Comparison of ENCODE assay signal across 19 cellular contexts in the genomic region with DNA sequence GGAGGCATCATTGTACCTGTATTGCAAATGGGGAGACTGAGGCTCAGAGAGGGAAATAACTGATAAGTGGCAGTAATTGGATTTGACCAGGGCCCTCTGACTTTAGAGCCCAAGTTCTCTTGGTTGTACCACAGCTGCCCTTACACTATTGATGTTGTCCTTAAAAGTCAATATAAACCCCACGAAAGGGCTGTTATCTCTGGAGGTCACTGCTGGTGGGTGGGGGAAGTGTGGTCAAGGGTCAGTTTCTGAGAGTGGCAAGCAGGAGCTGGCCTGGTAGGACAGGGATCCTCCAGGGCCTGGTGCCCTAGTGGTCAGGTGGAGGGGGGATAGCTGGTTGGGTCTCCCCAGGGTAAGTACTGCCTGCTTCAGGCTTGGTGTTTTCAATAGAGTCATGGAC. TPM values are rescaled to one million over a fixed set of nuclear protein-coding genes. Genes with fewer than 3 reads are reported as not detected.
"Had no signal": no experiment of that assay in that cellular context is flagged by ENCODE, and none has a peak within 500 bp of the region (broad histone marks: within the 10 kb centered on the region; RNA-seq: fewer than 3 reads in every experiment).

No MANE protein-coding gene starts in this region.

- H2AFZ ChIP-seq: hepatocyte had no signal

- H3K4me1 Mint-ChIP-seq: naive thymus-derived CD4-positive, alpha-beta T cell had no signal

- H3K9me3 Mint-ChIP-seq: endodermal cell; naive thymus-derived CD4-positive, alpha-beta T cell; neural crest cell had no signal

- DNase-seq: effector CD4-positive, alpha-beta T cell; endodermal cell; erythroblast; foreskin keratinocyte; kidney; left cardiac atrium; mammary epithelial cell; naive thymus-derived CD4-positive, alpha-beta T cell; nucleus accumbens; psoas muscle; retina; stimulated activated CD4-positive, alpha-beta T cell treated with anti-CD3 and anti-CD28 coated beads, Interleukin-2, amount 100 ng/mL, for 24 hours; stimulated activated naive CD4-positive, alpha-beta T cell; trophoblast cell had no signal

- H3K4me2 ChIP-seq: hepatocyte had no signal

- H3K4me3 ChIP-seq: coronary artery, hepatocyte, psoas muscle had no signal

- H3K27ac Mint-ChIP-seq: endodermal cell; naive thymus-derived CD4-positive, alpha-beta T cell had no signal

- H3K36me3 Mint-ChIP-seq: naive thymus-derived CD4-positive, alpha-beta T cell had no signal

- H3K27ac ChIP-seq: coronary artery, foreskin keratinocyte, hepatocyte, psoas muscle had no signal

- H3K4me1 ChIP-seq: foreskin keratinocyte had no signal

- H3K4me3 Mint-ChIP-seq: endodermal cell; naive thymus-derived CD4-positive, alpha-beta T cell; neural crest cell had no signal

- H3K27me3 Mint-ChIP-seq: naive thymus-derived CD4-positive, alpha-beta T cell had no signal

- H3K27me3 ChIP-seq: foreskin keratinocyte, hepatocyte had no signal

- H3K79me2 ChIP-seq: hepatocyte had no signal

- H3K9me3 ChIP-seq: psoas muscle had no signal

- ATAC-seq: foreskin keratinocyte; left cardiac atrium; naive thymus-derived CD4-positive, alpha-beta T cell; psoas muscle; sciatic nerve had no signal

- FAIRE-seq: endothelial cell of umbilical vein, kidney had no signal

RNA-seq across cellular contexts. Expression of a gene that starts 44.2 kb away (rescaled TPM):
- total RNA-seq: foreskin keratinocyte had no signal
